ENCODE assay signal across 8 cellular contexts in the genomic region with DNA sequence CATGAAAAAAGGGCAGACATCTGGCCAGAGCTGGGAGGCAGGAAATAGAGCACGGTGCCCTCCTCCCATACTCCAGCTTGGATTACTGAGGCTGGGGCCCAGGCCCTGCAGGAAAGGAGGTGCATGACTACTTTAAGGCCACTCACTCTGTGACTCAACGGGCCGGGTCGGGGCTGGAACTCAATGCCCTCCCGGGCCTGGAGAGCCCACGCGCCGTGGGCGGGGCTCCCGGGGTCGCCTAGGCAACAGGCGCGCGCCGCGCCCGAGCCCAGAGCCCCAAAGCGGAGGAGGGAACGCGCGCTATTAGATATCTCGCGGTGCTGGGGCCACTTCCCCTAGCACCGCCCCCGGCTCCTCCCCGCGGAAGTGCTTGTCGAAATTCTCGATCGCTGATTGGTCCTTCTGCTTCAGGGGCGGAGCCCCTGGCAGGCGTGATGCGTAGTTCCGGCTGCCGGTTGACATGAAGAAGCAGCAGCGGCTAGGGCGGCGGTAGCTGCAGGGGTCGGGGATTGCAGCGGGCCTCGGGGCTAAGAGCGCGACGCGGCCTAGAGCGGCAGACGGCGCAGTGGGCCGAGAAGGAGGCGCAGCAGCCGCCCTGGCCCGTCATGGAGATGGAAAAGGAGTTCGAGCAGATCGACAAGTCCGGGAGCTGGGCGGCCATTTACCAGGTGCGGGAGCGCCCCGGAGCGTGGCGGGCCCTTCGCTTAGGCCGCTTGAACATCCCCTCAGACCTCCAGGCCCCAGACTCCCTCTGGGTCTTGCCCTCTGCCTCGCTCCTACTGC. TPM values are rescaled to one million over a fixed set of nuclear protein-coding genes. Genes with fewer than 3 reads are reported as not detected.
DNase-seq lines count a peak whose midpoint lies in the region; ATAC-seq, FAIRE-seq and TF ChIP-seq lines count a peak whose summit lies in the region.

A gene (plus strand): TSS at position 461 of the 783 bp plus-strand sequence. CDS start 145 bp downstream, at position 606.

- H3K27ac ChIP-seq in heart right ventricle (peak within 1 kb of the TSS; percentile 70 to 98 (median 92)), upper lobe of right lung (peak within 1 kb of the TSS; percentile 93)

- TF ChIP-seq CTCF in heart right ventricle (IDR thresholded peaks at IDR 0.05) (peak in 2 of 9 donors; percentile 12 to 16), upper lobe of right lung (IDR thresholded peaks at IDR 0.05) (no peak)

- peak; percentile 89 for DNase-seq in GM12892 (ENCODE audit: insufficient read length)
- DNase-seq in NCI-H146 treated with DMSO at 0.1 percent for 48 hours (lab: John Stamatoyannopoulos, UW; ENCODE audit: unreplicated experiment) = peak; percentile 98
- DNase-seq in amniotic epithelial cell (ENCODE audit: low read depth) = peak; percentile 97
- peak; percentile 98 to 99 for DNase-seq in heart right ventricle
- peak; percentile 100 for DNase-seq in posterior vena cava (ENCODE audit: low spot score)
- peak; percentile 99 for DNase-seq in upper lobe of right lung

- no peaks in the 10 kb centered on the region for H3K36me3 ChIP-seq in heart right ventricle
- H3K36me3 ChIP-seq in upper lobe of right lung = no peaks in the 10 kb centered on the region

- H3K9me3 ChIP-seq in heart right ventricle = no peaks in the 10 kb centered on the region
- H3K9me3 ChIP-seq in upper lobe of right lung = no peaks in the 10 kb centered on the region

- H3K4me3 ChIP-seq in heart right ventricle = peak within 1 kb of the TSS; percentile 82 to 99 (median 97)
- peak within 1 kb of the TSS; percentile 75 for H3K4me3 ChIP-seq in upper lobe of right lung

- intact Hi-C loops in T-helper 1 cell treated with Interleukin-12 subunit alpha and Interleukin-12 subunit beta and Interleukin-4 antibody, amounts not matched to agents 30 ng/mL and 1 ng/mL, for 36 hours (cut with micrococcal nuclease) = loop anchor here (1.0 to 5.0 kb wide), 12 partner anchors 9 to 573 kb away; a partner anchor contains a TSS
- intact Hi-C loops in heart right ventricle (cut with DNase I) (loop anchor here in 8 of 10 donors (2.0 to 10.0 kb wide), 8 partner anchors 52 to 235 kb away; no protein-coding TSS in a partner anchor), posterior vena cava (cut with DNase I) (loop anchor here in 1 of 2 donors (1.0 kb wide), 1 partner anchor 27 kb away; no protein-coding TSS in a partner anchor), upper lobe of right lung (cut with DNase I) (no loop called here)

- ATAC-seq in HG02852 (IDR thresholded peaks at IDR 0.05; ENCODE audit: unreplicated experiment) (peak; percentile 87), heart right ventricle (peak; percentile 98 to 99 (median 98)), upper lobe of right lung (peak; percentile 98)

- WGBS in heart right ventricle, 2 donors = 0% methylated on average over 64 of the region's 64 CpGs

- H3K4me1 ChIP-seq in heart right ventricle = peaks cover 0 to 61% (median 46%) of the 10 kb centered on the region in 9 donors
- H3K4me1 ChIP-seq in upper lobe of right lung = peaks cover 40% of the 10 kb centered on the region

- H3K27me3 ChIP-seq in heart right ventricle (no peaks in the 10 kb centered on the region), upper lobe of right lung (no peaks in the 10 kb centered on the region)

- TF ChIP-seq POLR2A in GM12892 (IDR thresholded peaks at IDR 0.05; ENCODE audit: low read depth, low read length) = peak; percentile 98

- FAIRE-seq in GM12892 (lab: Jason Lieb, UNC) = peak; percentile 98

RNA-seq across cellular contexts. Expression of the gene that starts here (rescaled TPM):
- 36.9 TPM for polyA plus RNA-seq in GM12892 (2012; ENCODE audit: missing spikeins)
- total RNA-seq in T-helper 1 cell treated with Interleukin-12 subunit alpha and Interleukin-12 subunit beta and Interleukin-4 antibody, amounts not matched to agents 30 ng/mL and 1 ng/mL, for 36 hours = 65.1 and 65.9 TPM in 2 replicates
- 10 to 100 TPM; 25.2 to 40.1 (median 29.4) TPM for total RNA-seq in heart right ventricle
- polyA plus RNA-seq in heart right ventricle = 10 to 100 TPM; 15.5 to 45.3 TPM
- 10 to 100 TPM; 23.5 to 43.6 TPM for total RNA-seq in posterior vena cava
- 101 TPM for total RNA-seq in upper lobe of right lung

Comparison
In these comparisons a context has a peak if more than half of its experiments do, and no peak if none do; other contexts are left out.
1. Peak in every context shown above with its lines: DNase-seq, ATAC-seq, H3K4me3 ChIP-seq and H3K27ac ChIP-seq.